In genomic region chr14:51823706-51824105, GRCh38 we compare ENCODE assay signal across 13 cellular contexts.
"Had no signal": no experiment of that assay in that cellular context is flagged by ENCODE, and none has a peak within 500 bp of the region (broad histone marks: within the 10 kb centered on the region; RNA-seq: fewer than 3 reads in every experiment).

No MANE protein-coding gene starts in this region.

- H3K27me3 Mint-ChIP-seq: activated B cell treated with CpG ODN at 0.5 μM for 24 hours had no signal

- ATAC-seq: activated naive CD4-positive, alpha-beta T cell treated with anti-CD3 and anti-CD28 coated beads, Interleukin-2, amount 50 U/mL, for 72 hours; gastrocnemius medialis; T-helper 17 cell had no signal

- H3K4me1 Mint-ChIP-seq: activated B cell treated with CpG ODN at 0.5 μM for 24 hours, endodermal cell, T-helper 17 cell had no signal

- H3K27ac Mint-ChIP-seq: activated B cell treated with CpG ODN at 0.5 μM for 24 hours; activated CD4-positive, alpha-beta T cell treated with anti-CD3 and anti-CD28 coated beads, Interleukin-2, amount 10 ng/mL, durations not matched to agents 24 days and 14 days; activated naive CD4-positive, alpha-beta T cell treated with anti-CD3 and anti-CD28 coated beads, Interleukin-2, amount 50 U/mL, for 72 hours; endodermal cell; T-helper 17 cell had no signal

- H3K36me3 Mint-ChIP-seq: activated naive CD4-positive, alpha-beta T cell treated with anti-CD3 and anti-CD28 coated beads, Interleukin-2, amount 50 U/mL, for 72 hours had no signal

- H3K4me1 ChIP-seq: esophagus muscularis mucosa, gastrocnemius medialis, right atrium auricular region had no signal

- DNase-seq: activated B cell treated with CpG ODN at 0.5 μM for 24 hours; activated CD4-positive, alpha-beta T cell treated with anti-CD3 and anti-CD28 coated beads, Interleukin-2, amount 10 ng/mL, durations not matched to agents 24 days and 14 days; brain microvascular endothelial cell; endodermal cell; gastrocnemius medialis; kidney glomerular epithelial cell; posterior cingulate gyrus; small intestine; T-helper 17 cell had no signal

- H3K27ac ChIP-seq: brain microvascular endothelial cell, esophagus muscularis mucosa, gastrocnemius medialis, right atrium auricular region, tibial nerve had no signal

- H3K27me3 ChIP-seq: brain microvascular endothelial cell, esophagus muscularis mucosa, gastrocnemius medialis, right atrium auricular region, tibial nerve had no signal

- H3K4me3 Mint-ChIP-seq: activated B cell treated with CpG ODN at 0.5 μM for 24 hours; activated CD4-positive, alpha-beta T cell treated with anti-CD3 and anti-CD28 coated beads, Interleukin-2, amount 10 ng/mL, durations not matched to agents 24 days and 14 days; endodermal cell; T-helper 17 cell had no signal

- H3K9me3 Mint-ChIP-seq: activated B cell treated with CpG ODN at 0.5 μM for 24 hours; activated CD4-positive, alpha-beta T cell treated with anti-CD3 and anti-CD28 coated beads, Interleukin-2, amount 10 ng/mL, durations not matched to agents 24 days and 14 days; activated naive CD4-positive, alpha-beta T cell treated with anti-CD3 and anti-CD28 coated beads, Interleukin-2, amount 50 U/mL, for 72 hours; endodermal cell had no signal
